In the genomic region with DNA sequence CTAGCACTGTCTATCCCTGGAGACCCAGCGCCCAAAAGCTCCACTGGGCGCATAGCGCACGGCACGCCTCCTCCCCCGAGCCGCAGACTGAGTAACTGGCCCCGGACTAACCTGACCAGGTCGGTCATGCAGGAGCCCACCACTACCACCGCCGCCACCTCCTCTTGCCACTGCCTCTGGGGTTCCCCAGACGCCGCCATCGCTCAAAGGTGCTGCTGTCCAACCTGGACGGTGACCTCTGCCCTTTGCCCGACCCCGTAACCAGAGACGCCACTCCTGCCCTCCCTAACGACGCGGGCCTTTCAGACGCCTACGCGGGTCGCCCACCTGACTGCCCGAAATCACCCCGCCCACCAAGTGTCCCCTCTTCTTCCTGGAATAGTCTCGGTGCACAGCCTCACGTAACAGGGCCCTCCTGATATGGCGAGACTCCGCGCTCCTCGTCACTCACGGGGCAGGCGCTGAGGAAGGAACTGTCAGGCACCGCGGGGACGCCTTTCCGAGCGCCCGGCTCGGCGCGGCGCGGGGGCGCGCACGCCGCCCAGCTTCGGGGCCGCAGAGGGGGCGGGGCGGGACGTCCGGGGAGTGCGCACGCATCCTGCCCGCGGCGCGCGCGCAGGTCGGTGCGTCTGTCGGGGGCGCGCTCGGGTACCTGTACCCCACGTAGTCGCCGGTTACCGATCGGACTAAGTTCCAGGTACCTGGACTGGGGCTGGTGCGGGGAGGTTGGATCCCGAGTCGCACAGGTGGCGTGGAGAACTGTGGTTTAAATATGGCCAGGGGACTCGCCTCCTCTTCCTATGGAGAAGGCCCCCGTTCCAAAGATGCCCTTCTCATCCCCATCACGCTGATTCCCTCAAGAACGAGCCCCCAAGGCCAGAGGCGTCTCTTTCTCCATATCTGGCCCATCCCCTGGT, we compare ENCODE assay signal across 8 cellular contexts. TPM values are rescaled to one million over a fixed set of nuclear protein-coding genes. Genes with fewer than 3 reads are reported as not detected.
A peak's percentile ranks its signal among the peaks of the same experiment; 100 is the strongest.
DNase-seq lines count a peak whose midpoint lies in the region; ATAC-seq and TF ChIP-seq lines count a peak whose summit lies in the region.

A gene (plus strand): TSS at position 584 of the 917 bp plus-strand sequence. CDS start 3,828 bp downstream, outside the sequence.
A gene (minus strand): TSS at position 242 of the 917 bp plus-strand sequence. CDS start 42 bp downstream, at position 200.

- H3K9me3 ChIP-seq in BE2C, result no peaks in the 10 kb centered on the region

- H3K27me3 Mint-ChIP-seq in activated CD4-positive, alpha-beta T cell treated with anti-CD3 and anti-CD28 coated beads, Interleukin-2, amount 10 ng/mL, durations not matched to agents 24 days and 14 days, result peaks cover 2% of the 10 kb centered on the region

- peak within 1 kb of the TSS; percentile 93 for H3K4me3 ChIP-seq in BE2C (ENCODE audit: low read depth, low read length)
- H3K4me3 ChIP-seq in coronary artery, result peak within 1 kb of the TSS; percentile 91

- peaks cover 13% of the 10 kb centered on the region for H3K4me1 ChIP-seq in BE2C

- H3K4me1 Mint-ChIP-seq in activated CD4-positive, alpha-beta T cell treated with anti-CD3 and anti-CD28 coated beads, Interleukin-2, amount 10 ng/mL, durations not matched to agents 24 days and 14 days, result peaks cover 57% of the 10 kb centered on the region

- H3K27ac Mint-ChIP-seq in activated CD4-positive, alpha-beta T cell treated with anti-CD3 and anti-CD28 coated beads, Interleukin-2, amount 10 ng/mL, durations not matched to agents 24 days and 14 days, result peak within 1 kb of the TSS; percentile 100

- H3K27ac ChIP-seq in coronary artery, result peak within 1 kb of the TSS; percentile 97

- no peaks in the 10 kb centered on the region for H3K27me3 ChIP-seq in BE2C

- TF ChIP-seq CTCF in BE2C (IDR thresholded peaks at IDR 0.05; ENCODE audit: low read depth, low read length) (no peak), coronary artery (IDR thresholded peaks at IDR 0.05) (no peak)

- intact Hi-C loops in activated CD4-positive, alpha-beta T cell treated with anti-CD3 and anti-CD28 coated beads, Interleukin-2, amount 10 ng/mL, durations not matched to agents 24 days and 14 days (cut with micrococcal nuclease), result loop anchor here (1.0 to 2.0 kb wide), 4 partner anchors 64 to 558 kb away; a partner anchor contains a TSS

- peak; percentile 77 for ATAC-seq in GM19328 (IDR thresholded peaks at IDR 0.05; ENCODE audit: unreplicated experiment)
- ATAC-seq in HG03460 (IDR thresholded peaks at IDR 0.05; ENCODE audit: unreplicated experiment), result peak; percentile 72
- ATAC-seq in left lobe of liver, result peak; percentile 95

- no peaks in the 10 kb centered on the region for H3K36me3 ChIP-seq in BE2C

- peak within 1 kb of the TSS; percentile 100 for H3K4me3 Mint-ChIP-seq in activated CD4-positive, alpha-beta T cell treated with anti-CD3 and anti-CD28 coated beads, Interleukin-2, amount 10 ng/mL, durations not matched to agents 24 days and 14 days

- peaks cover 11% of the 10 kb centered on the region for H3K9me3 Mint-ChIP-seq in activated CD4-positive, alpha-beta T cell treated with anti-CD3 and anti-CD28 coated beads, Interleukin-2, amount 10 ng/mL, durations not matched to agents 24 days and 14 days

- H3K36me3 Mint-ChIP-seq in activated CD4-positive, alpha-beta T cell treated with anti-CD3 and anti-CD28 coated beads, Interleukin-2, amount 10 ng/mL, durations not matched to agents 24 days and 14 days (ENCODE audit: low read depth), result peaks cover 25% of the 10 kb centered on the region

- peak; percentile 90 for DNase-seq in BE2C
- DNase-seq in NCI-H526 (lab: John Stamatoyannopoulos, UW), result peak; percentile 84 to 92
- peak; percentile 97 for DNase-seq in activated CD4-positive, alpha-beta T cell treated with anti-CD3 and anti-CD28 coated beads, Interleukin-2, amount 10 ng/mL, durations not matched to agents 24 days and 14 days
- DNase-seq in coronary artery (ENCODE audit: low spot score), result peak; percentile 94
- peak; percentile 95 for DNase-seq in left lobe of liver (ENCODE audit: low spot score)
- DNase-seq in stimulated activated CD4-positive, alpha-beta T cell treated with anti-CD3 and anti-CD28 coated beads, Interleukin-2, amount 100 ng/mL, for 4 hours (ENCODE audit: low read depth), result peak; percentile 82

RNA-seq across cellular contexts. Expression of the first gene that starts in this region (rescaled TPM):
- 26.7 TPM for polyA plus RNA-seq in BE2C (2012; ENCODE audit: insufficient read depth, insufficient read length, low read depth)
- 45.9 and 46.7 TPM in 2 replicates for total RNA-seq in activated CD4-positive, alpha-beta T cell treated with anti-CD3 and anti-CD28 coated beads, Interleukin-2, amount 10 ng/mL, durations not matched to agents 24 days and 14 days
- total RNA-seq in left lobe of liver, result 16.7 TPM

RNA-seq across cellular contexts. Expression of the second gene that starts in this region (rescaled TPM):
- polyA plus RNA-seq in BE2C (2012; ENCODE audit: insufficient read depth, insufficient read length, low read depth), result 5.0 TPM
- 1.3 and 1.4 TPM in 2 replicates for total RNA-seq in activated CD4-positive, alpha-beta T cell treated with anti-CD3 and anti-CD28 coated beads, Interleukin-2, amount 10 ng/mL, durations not matched to agents 24 days and 14 days
- total RNA-seq in left lobe of liver, result 13.3 TPM

Comparison
In these comparisons a context has a peak if more than half of its experiments do, and no peak if none do; other contexts are left out.
1. Peak in every context shown above with its lines: DNase-seq, ATAC-seq, H3K4me3 ChIP-seq and H3K27ac ChIP-seq.